Comparison of ENCODE assay signal across 23 cellular contexts in genomic region chr4:80751200-80751599, GRCh38.
"Had no signal": no experiment of that assay in that cellular context is flagged by ENCODE, and none has a peak within 500 bp of the region (broad histone marks: within the 10 kb centered on the region; RNA-seq: fewer than 3 reads in every experiment).

No MANE protein-coding gene starts in this region.

- H3K27me3 Mint-ChIP-seq: activated CD4-positive, alpha-beta memory T cell treated with anti-CD3 and anti-CD28 coated beads, Interleukin-2, amount 10 ng/mL, durations not matched to agents 7 days and 5 days; activated CD4-positive, alpha-beta T cell treated with anti-CD3 and anti-CD28 coated beads for 36 hours; activated naive CD8-positive, alpha-beta T cell; activated T-helper 17 cell treated with anti-CD3 and anti-CD28 coated beads, Interleukin-2, amount 50 U/mL, for 72 hours; central memory CD8-positive, alpha-beta T cell had no signal

- H3K9ac ChIP-seq: SK-N-SH had no signal

- H3K4me1 ChIP-seq: SJCRH30 had no signal

- H3K27me3 ChIP-seq: SJCRH30 had no signal

- H3K36me3 ChIP-seq: SJCRH30 had no signal

- H3K27ac ChIP-seq: RWPE1, SJCRH30, VCaP had no signal

- H3K9me2 ChIP-seq: SK-N-SH had no signal

- DNase-seq: activated CD4-positive, alpha-beta memory T cell treated with anti-CD3 and anti-CD28 coated beads, Interleukin-2, amount 10 ng/mL, durations not matched to agents 7 days and 5 days; activated CD4-positive, alpha-beta T cell treated with anti-CD3 and anti-CD28 coated beads for 36 hours; activated CD4-positive, alpha-beta T cell treated with anti-CD3 and anti-CD28 coated beads, Interleukin-2, amount 50 U/mL, for 1 hour; activated gamma-delta T cell; activated naive CD4-positive, alpha-beta T cell treated with anti-CD3 and anti-CD28 coated beads for 36 hours; activated T-cell treated with anti-CD3 and anti-CD28 coated beads for 4 hours; activated T-cell treated with anti-CD3 and anti-CD28 coated beads, Interleukin-2, amount 50 U/mL, for 48 hours; amygdala; NCI-H1092; NCI-H1930; NCI-H2171 treated with DMSO at 0.1 percent for 48 hours; NCI-H226; NCI-H510A; Right ventricle myocardium superior; SJCRH30; SK-N-SH; T-helper 1 cell had no signal

- H3K36me3 Mint-ChIP-seq: activated naive CD8-positive, alpha-beta T cell; brain had no signal

- H3K4me2 ChIP-seq: SK-N-SH had no signal

- H3K4me1 Mint-ChIP-seq: activated CD4-positive, alpha-beta memory T cell treated with anti-CD3 and anti-CD28 coated beads, Interleukin-2, amount 10 ng/mL, durations not matched to agents 7 days and 5 days; activated CD4-positive, alpha-beta T cell treated with anti-CD3 and anti-CD28 coated beads for 36 hours; activated T-helper 17 cell treated with anti-CD3 and anti-CD28 coated beads, Interleukin-2, amount 50 U/mL, for 72 hours; brain; central memory CD8-positive, alpha-beta T cell had no signal

- H3K4me3 ChIP-seq: SJCRH30 had no signal

- H3K9me3 Mint-ChIP-seq: activated CD4-positive, alpha-beta memory T cell treated with anti-CD3 and anti-CD28 coated beads, Interleukin-2, amount 10 ng/mL, durations not matched to agents 7 days and 5 days; activated naive CD4-positive, alpha-beta T cell treated with anti-CD3 and anti-CD28 coated beads for 36 hours; activated T-helper 17 cell treated with anti-CD3 and anti-CD28 coated beads, Interleukin-2, amount 50 U/mL, for 72 hours; brain; central memory CD8-positive, alpha-beta T cell had no signal

- H3K27ac Mint-ChIP-seq: activated CD4-positive, alpha-beta memory T cell treated with anti-CD3 and anti-CD28 coated beads, Interleukin-2, amount 10 ng/mL, durations not matched to agents 7 days and 5 days; activated CD4-positive, alpha-beta T cell treated with anti-CD3 and anti-CD28 coated beads for 36 hours; activated naive CD4-positive, alpha-beta T cell treated with anti-CD3 and anti-CD28 coated beads for 36 hours; activated naive CD8-positive, alpha-beta T cell; activated T-helper 17 cell treated with anti-CD3 and anti-CD28 coated beads, Interleukin-2, amount 50 U/mL, for 72 hours; brain had no signal

- ATAC-seq: activated CD4-positive, alpha-beta T cell treated with anti-CD3 and anti-CD28 coated beads for 36 hours; activated T-helper 17 cell treated with anti-CD3 and anti-CD28 coated beads, Interleukin-2, amount 50 U/mL, for 72 hours had no signal

- H3K9me3 ChIP-seq: SJCRH30, SK-N-SH had no signal

- H3K4me3 Mint-ChIP-seq: activated CD4-positive, alpha-beta memory T cell treated with anti-CD3 and anti-CD28 coated beads, Interleukin-2, amount 10 ng/mL, durations not matched to agents 7 days and 5 days; activated CD4-positive, alpha-beta T cell treated with anti-CD3 and anti-CD28 coated beads for 36 hours; activated naive CD4-positive, alpha-beta T cell treated with anti-CD3 and anti-CD28 coated beads for 36 hours; activated naive CD8-positive, alpha-beta T cell; activated T-helper 17 cell treated with anti-CD3 and anti-CD28 coated beads, Interleukin-2, amount 50 U/mL, for 72 hours; brain; central memory CD8-positive, alpha-beta T cell had no signal
